ENCODE assay signal across 1 cellular context in the genomic region with DNA sequence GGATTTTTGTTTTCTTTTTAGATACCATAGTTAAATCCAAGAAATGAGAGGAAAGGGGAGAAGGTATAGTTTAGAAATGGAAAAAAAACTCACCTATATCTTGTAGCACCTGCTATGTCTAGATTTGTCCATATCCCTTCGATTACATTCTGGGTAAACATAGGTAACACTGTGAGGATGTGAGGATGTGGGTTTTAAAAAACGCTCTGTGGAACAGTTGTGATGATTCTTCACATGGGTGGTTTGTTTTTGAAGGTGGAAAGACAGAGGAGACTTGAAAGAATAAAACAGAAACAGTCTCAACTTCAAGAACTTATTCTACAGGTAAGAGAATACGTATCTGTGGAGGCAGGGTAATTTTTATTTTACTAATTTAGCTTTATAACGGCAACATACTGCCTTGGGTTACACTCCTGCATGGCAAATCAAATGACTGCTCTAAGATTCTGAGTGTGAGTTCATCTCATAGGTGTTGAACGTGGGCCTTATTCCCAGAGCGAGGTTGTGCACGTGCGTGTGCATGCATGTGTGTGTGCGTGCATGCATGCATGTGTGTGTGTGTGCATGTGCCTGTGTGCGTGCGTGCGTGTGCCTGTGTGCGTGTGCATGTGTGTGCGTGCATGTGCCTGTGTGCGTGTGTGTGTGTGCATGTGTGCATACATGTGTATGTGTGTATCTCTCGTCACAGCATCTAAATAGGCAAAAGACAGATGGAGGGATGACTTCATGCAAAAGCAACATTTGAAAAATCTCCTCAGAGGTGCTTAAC.
TF ChIP-seq lines count a peak whose summit lies in the region.

No MANE protein-coding gene starts in this region.

TF ChIP-seq in HEK293, 187 proteins besides CTCF, POLR2A, EP300 and RAD21 (continued from another document):
- TF ChIP-seq, protein P1, sequence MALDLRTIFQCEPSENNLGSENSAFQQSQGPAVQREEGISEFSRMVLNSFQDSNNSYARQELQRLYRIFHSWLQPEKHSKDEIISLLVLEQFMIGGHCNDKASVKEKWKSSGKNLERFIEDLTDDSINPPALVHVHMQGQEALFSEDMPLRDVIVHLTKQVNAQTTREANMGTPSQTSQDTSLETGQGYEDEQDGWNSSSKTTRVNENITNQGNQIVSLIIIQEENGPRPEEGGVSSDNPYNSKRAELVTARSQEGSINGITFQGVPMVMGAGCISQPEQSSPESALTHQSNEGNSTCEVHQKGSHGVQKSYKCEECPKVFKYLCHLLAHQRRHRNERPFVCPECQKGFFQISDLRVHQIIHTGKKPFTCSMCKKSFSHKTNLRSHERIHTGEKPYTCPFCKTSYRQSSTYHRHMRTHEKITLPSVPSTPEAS (tag by site-specific recombination; IDR thresholded peaks at IDR 0.05) = peak; percentile 50; the same call in 1 of the 2 replicates
